ENCODE assay signal across 8 cellular contexts in the genomic region with DNA sequence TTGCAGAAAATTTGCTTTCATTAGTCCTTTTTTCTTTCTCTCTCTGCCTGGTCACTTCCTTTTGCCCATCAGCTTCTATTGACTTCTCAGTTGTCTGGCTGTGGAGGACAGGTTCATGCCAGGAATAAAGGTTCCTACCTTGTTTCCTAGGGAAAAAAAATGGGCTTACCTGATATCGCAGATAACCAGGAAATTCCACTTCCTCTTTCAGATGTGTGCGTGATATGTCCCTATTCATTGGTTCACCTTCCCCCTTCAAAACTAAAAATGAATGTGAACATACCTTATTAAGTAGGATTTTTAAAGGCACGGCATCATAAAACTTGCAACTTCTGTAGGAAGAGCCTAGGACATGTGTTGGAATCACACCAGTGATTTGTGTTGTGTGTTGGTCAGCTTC.
"Had no signal": no experiment of that assay in that cellular context is flagged by ENCODE, and none has a peak within 500 bp of the region (broad histone marks: within the 10 kb centered on the region; RNA-seq: fewer than 3 reads in every experiment).

No MANE protein-coding gene starts in this region.

- H3K4me3 Mint-ChIP-seq: HFFc6 had no signal

- H3K27ac Mint-ChIP-seq: HFFc6 had no signal

- H3K9me3 ChIP-seq: HAP-1 had no signal

- ATAC-seq: HCT116 had no signal

- DNase-seq: GOT3, H7, HFFc6, IMR-90, KBM-7 had no signal

- H3K4me3 ChIP-seq: HAP-1 had no signal

- H3K4me1 ChIP-seq: HAP-1 had no signal

- FAIRE-seq: HTR-8/SVneo had no signal

- H3K9me3 Mint-ChIP-seq: HFFc6 had no signal
